In genomic region chr1:93591833-93592635, GRCh38 we compare ENCODE assay signal across 8 cellular contexts.
DNase-seq lines count a peak whose midpoint lies in the region; ATAC-seq and TF ChIP-seq lines count a peak whose summit lies in the region.

No MANE protein-coding gene starts in this region.

- peak overlapping the region; percentile 2 for H3K27ac ChIP-seq in suprapubic skin

- no peak for TF ChIP-seq EP300 in suprapubic skin (IDR thresholded peaks at IDR 0.05)

- WGBS in suprapubic skin = 86% methylated on average over 10 of the region's 19 CpGs

- DNase-seq in DMS 273 treated with DMSO at 0.1 percent for 48 hours (lab: John Stamatoyannopoulos, UW) (peak; percentile 39), NCI-H82 treated with DMSO at 0.1 percent for 48 hours (lab: John Stamatoyannopoulos, UW; ENCODE audit: unreplicated experiment) (peak; percentile 83), iPS-NIHi11 (ENCODE audit: low spot score) (peak; percentile 64), suprapubic skin (ENCODE audit: low spot score in 2 of 2) (peak in 1 of 2 donors; percentile 67)
- DNase-seq in stimulated activated CD4-positive, alpha-beta T cell treated with anti-CD3 and anti-CD28 coated beads, Interleukin-2, amount 100 ng/mL, for 48 hours = no peak
- no peak for DNase-seq in activated CD4-positive, alpha-beta T cell treated with anti-CD3 and anti-CD28 coated beads, Interleukin-2, amount 50 U/mL, for 48 hours

- no peak for TF ChIP-seq POLR2A in suprapubic skin (IDR thresholded peaks at IDR 0.05)

- no peak for TF ChIP-seq CTCF in suprapubic skin (IDR thresholded peaks at IDR 0.05)

- ATAC-seq in GM21367 (IDR thresholded peaks at IDR 0.05; ENCODE audit: unreplicated experiment) = peak; percentile 80
- peak; percentile 81 for ATAC-seq in HG03565 (IDR thresholded peaks at IDR 0.05; ENCODE audit: unreplicated experiment)

- H3K4me1 ChIP-seq in suprapubic skin = peaks cover 47% of the 10 kb centered on the region

- no peaks in the 10 kb centered on the region for H3K27me3 ChIP-seq in suprapubic skin

- peaks cover 20% of the 10 kb centered on the region for H3K36me3 ChIP-seq in suprapubic skin

- H3K4me3 ChIP-seq in suprapubic skin = no peak overlapping the region

- H3K9me3 ChIP-seq in suprapubic skin = no peaks in the 10 kb centered on the region

Comparison
In these comparisons a context has a peak if more than half of its experiments do, and no peak if none do; other contexts are left out.
1. DNase-seq: peak in DMS 273 treated with DMSO at 0.1 percent for 48 hours (single experiment), NCI-H82 treated with DMSO at 0.1 percent for 48 hours (single experiment) and iPS-NIHi11 (single experiment); none in stimulated activated CD4-positive, alpha-beta T cell treated with anti-CD3 and anti-CD28 coated beads, Interleukin-2, amount 100 ng/mL, for 48 hours (0 of 2) and activated CD4-positive, alpha-beta T cell treated with anti-CD3 and anti-CD28 coated beads, Interleukin-2, amount 50 U/mL, for 48 hours (0 of 2).